ENCODE assay signal across 26 cellular contexts in genomic region chr1:167909691-167910180, GRCh38. TPM values are rescaled to one million over a fixed set of nuclear protein-coding genes. Genes with fewer than 3 reads are reported as not detected.
DNase-seq lines count a peak whose midpoint lies in the region; ATAC-seq and TF ChIP-seq lines count a peak whose summit lies in the region.
"Had no signal": no experiment of that assay in that cellular context is flagged by ENCODE, and none has a peak within 500 bp of the region (broad histone marks: within the 10 kb centered on the region; RNA-seq: fewer than 3 reads in every experiment).

No MANE protein-coding gene starts in this region.

- no peaks in the 10 kb centered on the region for H3K27me3 ChIP-seq in GM06990 (replicated peaks; ENCODE audit: control insufficient read depth, insufficient read depth, low read length)
- H3K27me3 ChIP-seq: brain microvascular endothelial cell, pancreas, sigmoid colon had no signal

- H3K36me3 ChIP-seq in GM06990 (ENCODE audit: control insufficient read depth, insufficient read depth, low read length), result peaks cover 3% of the 10 kb centered on the region
- H3K36me3 ChIP-seq: brain microvascular endothelial cell, pancreas had no signal

- H3K9me3 Mint-ChIP-seq in memory B cell (peaks cover 10% of the 10 kb centered on the region), progenitor cell of endocrine pancreas (ENCODE audit: low read depth) (peaks cover 14% of the 10 kb centered on the region)

- TF ChIP-seq CTCF in GM06990 (IDR thresholded peaks at IDR 0.05; ENCODE audit: insufficient read depth, low read length, poor library complexity, severe bottlenecking) (no peak), progenitor cell of endocrine pancreas (IDR thresholded peaks at IDR 0.05; ENCODE audit: unreplicated experiment) (no peak)

- peaks cover 6% of the 10 kb centered on the region for H3K27me3 Mint-ChIP-seq in memory B cell
- no peaks in the 10 kb centered on the region for H3K27me3 Mint-ChIP-seq in progenitor cell of endocrine pancreas
- H3K27me3 Mint-ChIP-seq: naive B cell had no signal

- H3K4me3 ChIP-seq in GM06990 (replicated peaks; ENCODE audit: low read depth, low read length), result no peak overlapping the region
- H3K4me3 ChIP-seq: pancreas, sigmoid colon had no signal

- H3K4me3 Mint-ChIP-seq in memory B cell (no peak overlapping the region), progenitor cell of endocrine pancreas (ENCODE audit: low read depth) (no peak overlapping the region)
- H3K4me3 Mint-ChIP-seq: activated B cell treated with CpG ODN at 0.5 μM for 24 hours; activated naive CD8-positive, alpha-beta T cell; activated T-cell treated with anti-CD3 and anti-CD28 coated beads, Interleukin-2, amount 50 U/mL, for 72 hours; naive B cell had no signal

- H3K4me1 Mint-ChIP-seq in memory B cell (no peaks in the 10 kb centered on the region), progenitor cell of endocrine pancreas (ENCODE audit: low read depth) (peaks cover 12% of the 10 kb centered on the region)
- H3K4me1 Mint-ChIP-seq: activated B cell treated with CpG ODN at 0.5 μM for 24 hours had no signal

- DNase-seq in GM06990 (ENCODE audit: extremely low read depth, insufficient read length) (peak; percentile 40), OCI-M2 (lab: John Stamatoyannopoulos, UW; ENCODE audit: unreplicated experiment) (peak; percentile 77), memory B cell (ENCODE audit: low spot score in 2 of 2) (no peak), progenitor cell of endocrine pancreas (ENCODE audit: low spot score, unreplicated experiment) (no peak), amygdala (lab: John Stamatoyannopoulos, UW) (no peak), EL (no peak)
- DNase-seq: activated B cell treated with CpG ODN at 0.5 μM for 24 hours; activated CD8-positive, alpha-beta memory T cell treated with anti-CD3 and anti-CD28 coated beads for 24 hours; activated T-cell treated with anti-CD3 and anti-CD28 coated beads, Interleukin-2, amount 50 U/mL, for 72 hours; AML-193; brain microvascular endothelial cell; foreskin fibroblast; hippocampal formation; islet precursor cell; naive B cell; NCI-H187; NCI-H345; pancreas; sigmoid colon; T-helper 1 cell had no signal

- H3K27ac Mint-ChIP-seq in memory B cell (no peak overlapping the region), progenitor cell of endocrine pancreas (no peak overlapping the region)
- H3K27ac Mint-ChIP-seq: activated B cell treated with CpG ODN at 0.5 μM for 24 hours; activated naive CD8-positive, alpha-beta T cell; activated T-cell treated with anti-CD3 and anti-CD28 coated beads, Interleukin-2, amount 50 U/mL, for 72 hours; naive B cell had no signal

- H3K36me3 Mint-ChIP-seq in memory B cell, result peaks cover 10% of the 10 kb centered on the region
- peaks cover 15% of the 10 kb centered on the region for H3K36me3 Mint-ChIP-seq in progenitor cell of endocrine pancreas (ENCODE audit: insufficient read depth)

- peak; percentile 46 for ATAC-seq in HG03159 (IDR thresholded peaks at IDR 0.05; ENCODE audit: unreplicated experiment)
- ATAC-seq in memory B cell (ENCODE audit: low read depth), result peak; percentile 24
- no peak for ATAC-seq in activated CD4-positive, CD25-positive, alpha-beta regulatory T cell treated with anti-CD3 and anti-CD28 coated beads, Interleukin-2, amount 50 U/mL, for 24 hours
- ATAC-seq: activated T-cell treated with anti-CD3 and anti-CD28 coated beads, Interleukin-2, amount 50 U/mL, for 72 hours had no signal

RNA-seq across cellular contexts. Expression of gene ADCY10, which starts 4.2 kb away (rescaled TPM):
- total RNA-seq in progenitor cell of endocrine pancreas, result 0.55 and 0.60 TPM in 2 replicates
- total RNA-seq: endothelial cell of umbilical vein, HT1080, lung microvascular endothelial cell had no signal

RNA-seq across cellular contexts. Expression of gene DCAF6, which starts 26.7 kb away (rescaled TPM):
- 42.7 and 45.7 TPM in 2 replicates for total RNA-seq in progenitor cell of endocrine pancreas

RNA-seq across cellular contexts. Expression of gene MPC2, which starts 27.1 kb away (rescaled TPM):
- 81.3 and 90.2 TPM in 2 replicates for total RNA-seq in progenitor cell of endocrine pancreas

Comparison
In these comparisons a context has a peak if more than half of its experiments do, and no peak if none do; other contexts are left out.
1. DNase-seq: peak in GM06990 (single experiment) and OCI-M2 (single experiment); none in memory B cell (0 of 2), progenitor cell of endocrine pancreas (single experiment), amygdala (0 of 56) and EL (single experiment).
2. ATAC-seq: peak in HG03159 (single experiment) and memory B cell (single experiment); none in activated CD4-positive, CD25-positive, alpha-beta regulatory T cell treated with anti-CD3 and anti-CD28 coated beads, Interleukin-2, amount 50 U/mL, for 24 hours (0 of 2).